ENCODE assay signal across 19 cellular contexts in the genomic region with DNA sequence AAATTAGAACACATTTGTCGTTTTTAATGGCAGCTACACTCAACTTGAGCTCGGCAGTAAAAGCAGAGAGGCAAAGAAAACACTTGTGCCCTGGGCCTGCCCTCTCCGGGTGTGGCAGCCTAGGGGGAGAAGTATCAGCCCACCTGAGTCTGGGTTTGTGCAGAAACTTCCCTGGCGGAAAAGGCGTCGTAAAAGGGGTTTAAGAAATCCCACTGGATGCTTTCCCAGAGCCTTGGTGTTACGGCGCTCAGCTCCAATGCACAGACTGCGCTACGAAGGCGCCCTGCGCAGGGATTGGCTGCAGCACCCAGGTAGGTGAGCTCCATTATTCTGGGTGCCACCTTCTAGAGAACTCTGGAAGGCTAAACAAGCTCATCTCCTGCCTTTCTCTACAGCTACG.
"Had no signal": no experiment of that assay in that cellular context is flagged by ENCODE, and none has a peak within 500 bp of the region (broad histone marks: within the 10 kb centered on the region; RNA-seq: fewer than 3 reads in every experiment).

No MANE protein-coding gene starts in this region.

- H3K4me1 ChIP-seq: body of pancreas, esophagus squamous epithelium, suprapubic skin, upper lobe of left lung had no signal

- H3K9me3 ChIP-seq: body of pancreas, esophagus squamous epithelium, spleen, suprapubic skin, upper lobe of left lung had no signal

- DNase-seq: activated CD4-positive, alpha-beta T cell treated with anti-CD3 and anti-CD28 coated beads, Interleukin-2, amount 50 U/mL, for 4 hours; activated CD8-positive, alpha-beta memory T cell treated with anti-CD3 and anti-CD28 coated beads, Interleukin-2, amount 50 U/mL, for 48 hours; activated gamma-delta T cell; activated T-cell treated with anti-CD3 and anti-CD28 coated beads, Interleukin-2, amount 50 U/mL, for 72 hours; amygdala; body of pancreas; caudate nucleus; esophagus squamous epithelium; left ventricle myocardium superior; mesendoderm; spleen had no signal

- H3K36me3 ChIP-seq: esophagus squamous epithelium, spleen, suprapubic skin, upper lobe of left lung had no signal

- H3K27ac Mint-ChIP-seq: activated naive CD4-positive, alpha-beta T cell treated with anti-CD3 and anti-CD28 coated beads, Interleukin-2, amount 50 U/mL, for 72 hours; activated T-cell treated with anti-CD3 and anti-CD28 coated beads, Interleukin-2, amount 50 U/mL, for 72 hours; stimulated activated naive CD8-positive, alpha-beta T cell treated with anti-CD3 and anti-CD28 coated beads, Interleukin-15, Interleukin-2, amounts not matched to agents 100 ng/mL and 50 ng/mL, for 24 hours had no signal

- H3K9me3 Mint-ChIP-seq: activated naive CD4-positive, alpha-beta T cell treated with anti-CD3 and anti-CD28 coated beads, Interleukin-2, amount 50 U/mL, for 72 hours; activated T-cell treated with anti-CD3 and anti-CD28 coated beads, Interleukin-2, amount 50 U/mL, for 72 hours; stimulated activated naive CD8-positive, alpha-beta T cell treated with anti-CD3 and anti-CD28 coated beads, Interleukin-15, Interleukin-2, amounts not matched to agents 100 ng/mL and 50 ng/mL, for 24 hours had no signal

- ATAC-seq: activated naive CD4-positive, alpha-beta T cell treated with anti-CD3 and anti-CD28 coated beads, Interleukin-2, amount 50 U/mL, for 72 hours; activated T-cell treated with anti-CD3 and anti-CD28 coated beads, Interleukin-2, amount 50 U/mL, for 72 hours; body of pancreas; left ventricle myocardium superior; sciatic nerve had no signal

- H3K4me3 Mint-ChIP-seq: activated T-cell treated with anti-CD3 and anti-CD28 coated beads, Interleukin-2, amount 50 U/mL, for 72 hours; neural crest cell; stimulated activated naive CD8-positive, alpha-beta T cell treated with anti-CD3 and anti-CD28 coated beads, Interleukin-15, Interleukin-2, amounts not matched to agents 100 ng/mL and 50 ng/mL, for 24 hours had no signal

- H3K27ac ChIP-seq: body of pancreas, coronary artery, esophagus squamous epithelium, hepatocyte, suprapubic skin, upper lobe of left lung had no signal

- H3K4me3 ChIP-seq: body of pancreas, coronary artery, esophagus squamous epithelium, hepatocyte, spleen, suprapubic skin, upper lobe of left lung had no signal

- H3K36me3 Mint-ChIP-seq: activated naive CD4-positive, alpha-beta T cell treated with anti-CD3 and anti-CD28 coated beads, Interleukin-2, amount 50 U/mL, for 72 hours had no signal

- H3K27me3 ChIP-seq: esophagus squamous epithelium, hepatocyte, spleen, suprapubic skin, upper lobe of left lung had no signal
